ENCODE assay signal across 9 cellular contexts in genomic region chr5:78649816-78650561, GRCh38. TPM values are rescaled to one million over a fixed set of nuclear protein-coding genes. Genes with fewer than 3 reads are reported as not detected.
DNase-seq lines count a peak whose midpoint lies in the region; ATAC-seq, FAIRE-seq and TF ChIP-seq lines count a peak whose summit lies in the region.
"Had no signal": no experiment of that assay in that cellular context is flagged by ENCODE, and none has a peak within 500 bp of the region (broad histone marks: within the 10 kb centered on the region; RNA-seq: fewer than 3 reads in every experiment).

No MANE protein-coding gene starts in this region.

- H3K9me3 ChIP-seq in A549: no peaks in the 10 kb centered on the region
- H3K9me3 ChIP-seq in ascending aorta: no peaks in the 10 kb centered on the region
- no peaks in the 10 kb centered on the region for H3K9me3 ChIP-seq in upper lobe of left lung

- H3K27me3 Mint-ChIP-seq in GM23338 (ENCODE audit: insufficient read depth, low read depth, poor library complexity) (peaks cover 7% of the 10 kb centered on the region), memory B cell (no peaks in the 10 kb centered on the region)

- H3K4me1 Mint-ChIP-seq in GM23338 (peaks cover 27% of the 10 kb centered on the region), memory B cell (peaks cover 14% of the 10 kb centered on the region)

- no peaks in the 10 kb centered on the region for H3K9me2 ChIP-seq in GM23338 (ENCODE audit: insufficient read depth)

- FAIRE-seq in A549 (lab: Jason Lieb, UNC): no peak

- H3K36me3 Mint-ChIP-seq in GM23338 (ENCODE audit: low read depth) (peaks cover 21% of the 10 kb centered on the region), memory B cell (no peaks in the 10 kb centered on the region)

- no peak for TF ChIP-seq POLR2A in A549 (IDR thresholded peaks at IDR 0.05; ENCODE audit: low read length)
- TF ChIP-seq POLR2A in upper lobe of left lung (IDR thresholded peaks at IDR 0.05): no peak

- H3K9me3 Mint-ChIP-seq in GM23338: no peaks in the 10 kb centered on the region
- H3K9me3 Mint-ChIP-seq in memory B cell: no peaks in the 10 kb centered on the region

- H3K27me3 ChIP-seq in GM23338 (ENCODE audit: insufficient read depth) (no peaks in the 10 kb centered on the region), ascending aorta (no peaks in the 10 kb centered on the region), upper lobe of left lung (peaks cover 0 to 5% (median 0%) of the 10 kb centered on the region in 4 donors)

- H3K4me1 ChIP-seq in A549 (peaks cover 45% of the 10 kb centered on the region), GM23338 (ENCODE audit: insufficient read depth) (peaks cover 28% of the 10 kb centered on the region), ascending aorta (peaks cover 4 to 35% of the 10 kb centered on the region in 2 donors), upper lobe of left lung (peaks cover 9 to 21% (median 18%) of the 10 kb centered on the region in 4 donors)

- H3K79me2 ChIP-seq in GM23338 (replicated peaks; ENCODE audit: insufficient read depth): peaks cover 29% of the 10 kb centered on the region

- no peak for ATAC-seq in A549
- ATAC-seq in GM23338: peak; percentile 46
- ATAC-seq in memory B cell (ENCODE audit: low read depth): no peak
- no peak for ATAC-seq in HG03432 (IDR thresholded peaks at IDR 0.05; ENCODE audit: unreplicated experiment)
- ATAC-seq in upper lobe of left lung (ENCODE audit: low FRiP score in 2 of 2): no peak

- peaks cover 12% of the 10 kb centered on the region; the same call in 1 of the 2 replicates for H4K20me1 ChIP-seq in GM23338 (replicated peaks; ENCODE audit: insufficient read depth)

- H2AFZ ChIP-seq in GM23338: no peak overlapping the region

- POLR2A ChIA-PET in A549 (lab: Yijun Ruan, JAX): interaction anchor here (1.9 to 2.3 kb wide), 2 partner anchors 9 to 12 kb away, joined by 6 to 8 read pairs; no protein-coding TSS in a partner anchor

- H3K36me3 ChIP-seq in GM23338 (ENCODE audit: insufficient read depth) (no peaks in the 10 kb centered on the region; the same call in 1 of the 2 replicates), ascending aorta (no peaks in the 10 kb centered on the region), upper lobe of left lung (no peaks in the 10 kb centered on the region)

- H3K4me3 ChIP-seq in A549: no peak overlapping the region
- H3K4me3 ChIP-seq in GM23338: peak overlapping the region; percentile 94
- peak overlapping the region in 1 of 2 donors; percentile 76 for H3K4me3 ChIP-seq in ascending aorta
- no peak overlapping the region for H3K4me3 ChIP-seq in upper lobe of left lung

- CTCF ChIA-PET in A549 (lab: Yijun Ruan, JAX): interaction anchor here (1.3 to 3.4 kb wide), 5 partner anchors 9 to 112 kb away, joined by 4 to 20 read pairs (median 5); no protein-coding TSS in a partner anchor

- H3K4me2 ChIP-seq in A549 (peak overlapping the region; percentile 74), GM23338 (peak overlapping the region; percentile 89)

- DNase-seq in A549 (ENCODE audit: low read depth in 1 of 2, low spot score in 1 of 2): no peak
- peak; percentile 77 for DNase-seq in GM23338 (ENCODE audit: low spot score)
- no peak for DNase-seq in ascending aorta (ENCODE audit: low spot score in 2 of 2)
- no peak for DNase-seq in memory B cell (ENCODE audit: low spot score in 2 of 2)
- no peak for DNase-seq in medulla oblongata (ENCODE audit: extremely low spot score)
- no peak for DNase-seq in upper lobe of left lung
- DNase-seq in kidney glomerular epithelial cell (lab: John Stamatoyannopoulos, UW): no peak

- TF ChIP-seq CTCF in A549 (IDR thresholded peaks at IDR 0.05): no peak
- 0 out of 4 replicates have a peak, but pooled peaks of 1 of the 2 experiments have one; percentile 29 for TF ChIP-seq CTCF in GM23338 (conservative IDR thresholded peaks at IDR 0.05; ENCODE audit: low read depth in 2 of 2)
- no peak for TF ChIP-seq CTCF in ascending aorta (IDR thresholded peaks at IDR 0.05)
- no peak for TF ChIP-seq CTCF in upper lobe of left lung (IDR thresholded peaks at IDR 0.05)

- TF ChIP-seq RAD21 in A549 (conservative IDR thresholded peaks at IDR 0.05 in 1 of 2, IDR thresholded peaks at IDR 0.05 in 1 of 2): no peak

- peak overlapping the region; percentile 99 to 100; a peak in 5 of 6 replicates for H3K27ac ChIP-seq in A549
- peak overlapping the region; percentile 67 for H3K27ac ChIP-seq in GM23338 (ENCODE audit: low read depth)
- H3K27ac ChIP-seq in ascending aorta: peak overlapping the region; percentile 98 to 99
- peak overlapping the region in 1 of 4 donors; percentile 93 for H3K27ac ChIP-seq in upper lobe of left lung
- H3K27ac ChIP-seq: HL-60 had no signal

- H3K27ac Mint-ChIP-seq in GM23338 (peak overlapping the region; percentile 34), memory B cell (peak overlapping the region; percentile 81)

- H3K4me3 Mint-ChIP-seq in GM23338: peak overlapping the region; percentile 74
- H3K4me3 Mint-ChIP-seq in memory B cell: peak overlapping the region; percentile 78

- WGBS in A549 (ENCODE audit: missing lambda C conversion rate): 87% methylated on average over 13 of the region's 13 CpGs
- WGBS in upper lobe of left lung, 2 donors: 91 to 92% methylated on average over 13 of the region's 13 CpGs

- intact Hi-C loops in ascending aorta (cut with DNase I): loop anchor here (2.0 to 10.0 kb wide), 7 partner anchors 55 to 355 kb away; partner anchors contain the start of genes AP3B1 and ARSB

- H3F3A ChIP-seq in GM23338 (replicated peaks; ENCODE audit: low read depth): peaks cover 4% of the 10 kb centered on the region

- TF ChIP-seq EP300 in A549 (IDR thresholded peaks at IDR 0.05) (no peak), upper lobe of left lung (IDR thresholded peaks at IDR 0.05) (no peak)

TF ChIP-seq in A549, 52 proteins besides CTCF, POLR2A, EP300 and RAD21:
- TF ChIP-seq, protein P1, sequence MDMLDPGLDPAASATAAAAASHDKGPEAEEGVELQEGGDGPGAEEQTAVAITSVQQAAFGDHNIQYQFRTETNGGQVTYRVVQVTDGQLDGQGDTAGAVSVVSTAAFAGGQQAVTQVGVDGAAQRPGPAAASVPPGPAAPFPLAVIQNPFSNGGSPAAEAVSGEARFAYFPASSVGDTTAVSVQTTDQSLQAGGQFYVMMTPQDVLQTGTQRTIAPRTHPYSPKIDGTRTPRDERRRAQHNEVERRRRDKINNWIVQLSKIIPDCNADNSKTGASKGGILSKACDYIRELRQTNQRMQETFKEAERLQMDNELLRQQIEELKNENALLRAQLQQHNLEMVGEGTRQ (IDR thresholded peaks at IDR 0.05): no peak
- TF ChIP-seq JUNB (IDR thresholded peaks at IDR 0.05) (no peak), RFX5 (IDR thresholded peaks at IDR 0.05) (no peak), NPAS2 (CRISPR knock-in tag; IDR thresholded peaks at IDR 0.05; ENCODE audit: borderline replicate concordance) (no peak), CBX2 (IDR thresholded peaks at IDR 0.05; ENCODE audit: borderline replicate concordance, low read depth) (no peak), FOSL2 (IDR thresholded peaks at IDR 0.05) (no peak), FOSL2 (CRISPR knock-in tag; IDR thresholded peaks at IDR 0.05) (no peak), PHF8 (IDR thresholded peaks at IDR 0.05; ENCODE audit: borderline replicate concordance, low read depth) (no peak)

TF ChIP-seq in GM23338, 12 proteins besides CTCF, POLR2A, EP300 and RAD21 (continues in another document):
- TF ChIP-seq ZNF331 (CRISPR knock-in tag; IDR thresholded peaks at IDR 0.05; ENCODE audit: low read depth) (no peak), ZNF114 (CRISPR knock-in tag; IDR thresholded peaks at IDR 0.05) (no peak), JUNB (IDR thresholded peaks at IDR 0.05; ENCODE audit: unreplicated experiment) (no peak), CREB1 (CRISPR knock-in tag; IDR thresholded peaks at IDR 0.05; ENCODE audit: low read depth) (no peak)

RNA-seq across cellular contexts. Expression of gene LHFPL2, which starts 1.4 kb away (rescaled TPM):
- polyA plus RNA-seq in A549 (2011; rRNA removed) (24.9 and 32.2 TPM in 2 replicates), A549 (2017; fragmentation: RNase III; extraction: RNeasy Plus Mini Kit Qiagen cat#74134 plus additional on column Dnase treatment) (33.4 to 44.3 TPM (median 41.7 TPM) in 3 replicates), GM23338 (2016; fragmentation: Nextera tagmentation; extraction: Ambion mirVana) (8.8 and 10.6 TPM in 2 replicates)
- polyA plus RNA-seq in A549 (2012; cell fraction: cytosol; rRNA removed): 9.8 and 16.2 TPM in 2 replicates
- 17.8 and 26.0 TPM in 2 replicates for polyA plus RNA-seq in A549 (2012; cell fraction: nucleus; rRNA removed)
- polyA minus RNA-seq in A549 (2011; rRNA and poly(A)+ RNA removed): 36.3 and 39.2 TPM in 2 replicates
- total RNA-seq in GM23338 (2014; rRNA removed; shearing (Covaris generic)): 49.4 and 50.8 TPM in 2 replicates
- total RNA-seq in ascending aorta (9.7 TPM), upper lobe of left lung (10 to 100 TPM; 17.3 to 69.5 (median 32.9) TPM)
